ENCODE assay signal across 8 cellular contexts in genomic region chr4:102868153-102868781, GRCh38. TPM values are rescaled to one million over a fixed set of nuclear protein-coding genes. Genes with fewer than 3 reads are reported as not detected.
DNase-seq lines count a peak whose midpoint lies in the region; ATAC-seq, FAIRE-seq and TF ChIP-seq lines count a peak whose summit lies in the region.

No MANE protein-coding gene starts in this region.

- TF ChIP-seq EP300 in A549 (IDR thresholded peaks at IDR 0.05) = no peak
- TF ChIP-seq EP300 in esophagus muscularis mucosa (IDR thresholded peaks at IDR 0.05) = no peak

- H3K27me3 ChIP-seq in HAP-1 (ENCODE audit: low read depth) (no peaks in the 10 kb centered on the region), esophagus muscularis mucosa (no peaks in the 10 kb centered on the region), pancreas (no peaks in the 10 kb centered on the region)

- peaks cover 12% of the 10 kb centered on the region for H3K36me3 Mint-ChIP-seq in WTC11

- TF ChIP-seq CTCF in A549 (IDR thresholded peaks at IDR 0.05) (no peak), WTC11 (IDR thresholded peaks at IDR 0.05) (no peak), esophagus muscularis mucosa (IDR thresholded peaks at IDR 0.05) (peak in 1 of 3 experiments; percentile 2), pancreas (IDR thresholded peaks at IDR 0.05) (no peak)

- POLR2A ChIA-PET in A549 (lab: Yijun Ruan, JAX) = interaction anchor here (1.2 to 2.8 kb wide), 6 partner anchors 9 to 248 kb away, joined by 5 to 78 read pairs (median 10); partner anchors contain the start of genes SLC9B2 and UBE2D3
- POLR2A ChIA-PET in WTC11 (lab: Charles Lee) = interaction anchor here (0.6 to 2.9 kb wide), 5 partner anchors 26 to 137 kb away, joined by 3 to 113 read pairs (median 6); partner anchors contain the start of genes MANBA and UBE2D3

- peak overlapping the region; percentile 89 for H3K4me3 ChIP-seq in A549
- peak overlapping the region; percentile 51 for H3K4me3 ChIP-seq in HAP-1
- H3K4me3 ChIP-seq in esophagus muscularis mucosa = peak overlapping the region; percentile 68 to 79 (median 73)
- peak overlapping the region; percentile 53 to 74 (median 58) for H3K4me3 ChIP-seq in pancreas

- intact Hi-C loops in esophagus muscularis mucosa (cut with DNase I) (loop anchor here (1.0 to 2.0 kb wide), 2 partner anchors 40 to 151 kb away; partner anchors contain the start of gene SLC9B1), pancreas (cut with DNase I) (no loop called here)

- no peak for TF ChIP-seq RAD21 in A549 (conservative IDR thresholded peaks at IDR 0.05 in 1 of 2, IDR thresholded peaks at IDR 0.05 in 1 of 2)

- TF ChIP-seq POLR2A in A549 (IDR thresholded peaks at IDR 0.05; ENCODE audit: low read length) = no peak
- TF ChIP-seq POLR2A in esophagus muscularis mucosa (IDR thresholded peaks at IDR 0.05; ENCODE audit: low read depth) = no peak

- CTCF ChIA-PET in A549 (lab: Yijun Ruan, JAX) = interaction anchor here (0.9 to 1.7 kb wide), 5 partner anchors 12 to 248 kb away, joined by 3 to 6 read pairs (median 4); no protein-coding TSS in a partner anchor
- CTCF ChIA-PET in WTC11 (lab: Charles Lee) = interaction anchor here (1.2 kb wide), 3 partner anchors 40 to 232 kb away, joined by 3 to 7 read pairs (median 4); partner anchors contain the start of genes BDH2 and UBE2D3

- H3K4me2 ChIP-seq in A549 = peak overlapping the region; percentile 91

- peak overlapping the region; percentile 98 for H3K27ac Mint-ChIP-seq in WTC11

- H3K9me3 ChIP-seq in A549 (no peaks in the 10 kb centered on the region), HAP-1 (no peaks in the 10 kb centered on the region), esophagus muscularis mucosa (no peaks in the 10 kb centered on the region), pancreas (no peaks in the 10 kb centered on the region)

- H3K36me3 ChIP-seq in HAP-1 (replicated peaks) = no peaks in the 10 kb centered on the region; the same call in 1 of the 2 replicates
- no peaks in the 10 kb centered on the region for H3K36me3 ChIP-seq in esophagus muscularis mucosa
- H3K36me3 ChIP-seq in pancreas = no peaks in the 10 kb centered on the region

- ATAC-seq in A549 (peak; percentile 70 to 79), WTC11 (peak; percentile 41), pancreas (peak; percentile 35 to 68 (median 54)), HG03354 (IDR thresholded peaks at IDR 0.05; ENCODE audit: poor library complexity, severe bottlenecking, unreplicated experiment) (no peak)

- in situ Hi-C loops in HAP-1 (cut with MboI; ENCODE audit: low sequenced_read_pairs) = no loop called here

- peak overlapping the region; percentile 81 for H3K4me3 Mint-ChIP-seq in WTC11

- no peaks in the 10 kb centered on the region for H3K27me3 Mint-ChIP-seq in WTC11 (ENCODE audit: low read depth)

- WGBS in A549 (ENCODE audit: missing lambda C conversion rate) = 3% methylated on average over 17 of the region's 23 CpGs
- WGBS in esophagus muscularis mucosa = 18% methylated on average over 23 of the region's 23 CpGs
- WGBS in pancreas, 2 donors = 5 to 8% methylated on average over 23 of the region's 23 CpGs

- DNase-seq in A549 (ENCODE audit: low read depth in 1 of 2, low spot score in 1 of 2) (peak in 1 of 2 experiments; percentile 9), HAP-1 (ENCODE audit: low spot score in 2 of 2) (peak; percentile 39 to 82), WTC11 (ENCODE audit: low spot score) (peak; percentile 19), esophagus muscularis mucosa (ENCODE audit: extremely low spot score) (no peak), pancreas (peak in 1 of 6 donors; percentile 21), DMS 273 treated with DMSO at 0.1 percent for 48 hours (lab: John Stamatoyannopoulos, UW) (no peak), NCI-H226 (no peak)

- no peak for FAIRE-seq in A549 (lab: Jason Lieb, UNC)
- FAIRE-seq in pancreas (lab: Jason Lieb, UNC) = no peak

- peaks cover 48% of the 10 kb centered on the region for H3K4me1 Mint-ChIP-seq in WTC11

- peak overlapping the region; percentile 92 to 95 for H3K27ac ChIP-seq in A549
- peak overlapping the region; percentile 95 to 97 (median 96) for H3K27ac ChIP-seq in esophagus muscularis mucosa (replicated peaks in 1 of 4)
- peak overlapping the region; percentile 86 to 98 (median 94) for H3K27ac ChIP-seq in pancreas

- H3K4me1 ChIP-seq in A549 (peaks cover 24% of the 10 kb centered on the region), HAP-1 (peaks cover 22% of the 10 kb centered on the region), esophagus muscularis mucosa (peaks cover 21 to 26% (median 23%) of the 10 kb centered on the region in 4 donors), pancreas (peaks cover 0 to 16% (median 14%) of the 10 kb centered on the region in 3 donors)

- H3K9me3 Mint-ChIP-seq in WTC11 = no peaks in the 10 kb centered on the region

TF ChIP-seq in A549, 52 proteins besides CTCF, POLR2A, EP300 and RAD21:
- no peak for TF ChIP-seq HDAC2 (IDR thresholded peaks at IDR 0.05)
- TF ChIP-seq HEYL (CRISPR knock-in tag; IDR thresholded peaks at IDR 0.05) = no peak
- peak; percentile 19; the same call in 1 of the 2 replicates for TF ChIP-seq PHF8 (IDR thresholded peaks at IDR 0.05; ENCODE audit: borderline replicate concordance, low read depth)
- TF ChIP-seq PBX3 (IDR thresholded peaks at IDR 0.05) = no peak

TF ChIP-seq in WTC11, 78 proteins besides CTCF, POLR2A, EP300 and RAD21 (continues in another document):
- TF ChIP-seq ZNF425 (CRISPR knock-in tag; conservative IDR thresholded peaks at IDR 0.05) = no peak
- no peak for TF ChIP-seq ZMAT4 (CRISPR knock-in tag; IDR thresholded peaks at IDR 0.05)
- TF ChIP-seq PRDM15 (CRISPR knock-in tag; IDR thresholded peaks at IDR 0.05) = no peak
- TF ChIP-seq RELA (CRISPR knock-in tag; IDR thresholded peaks at IDR 0.05; ENCODE audit: borderline replicate concordance) = no peak

RNA-seq across cellular contexts. Expression of gene CISD2, which starts 0.5 kb away (rescaled TPM):
- polyA plus RNA-seq in A549 (2011; rRNA removed) (59.1 and 84.1 TPM in 2 replicates), A549 (2017; fragmentation: RNase III; extraction: RNeasy Plus Mini Kit Qiagen cat#74134 plus additional on column Dnase treatment) (44.9 to 49.9 TPM (median 48.6 TPM) in 3 replicates), pancreas (10 to 100 TPM; 10.8 to 23.1 TPM)
- 34.2 and 36.0 TPM in 2 replicates for polyA plus RNA-seq in A549 (2012; cell fraction: cytosol; rRNA removed)
- polyA plus RNA-seq in A549 (2012; cell fraction: nucleus; rRNA removed) = 6.9 and 7.7 TPM in 2 replicates
- polyA minus RNA-seq in A549 (2011; rRNA and poly(A)+ RNA removed) = 23.3 and 27.3 TPM in 2 replicates
- total RNA-seq in WTC11 (2021) (30.0 to 36.6 TPM (median 36.2 TPM) in 3 replicates), esophagus muscularis mucosa (10 to 100 TPM in 2 of 4 donors, 1 to 10 TPM in 2; 6.6 to 13.3 (median 10.3) TPM), pancreas (10 to 100 TPM; 10.2 to 21.1 (median 14.4) TPM)

RNA-seq across cellular contexts. Expression of gene UBE2D3, which starts 40.9 kb away (rescaled TPM):
- 254 and 338 TPM in 2 replicates for polyA plus RNA-seq in A549 (2011; rRNA removed)
- 194 and 198 TPM in 2 replicates for polyA plus RNA-seq in A549 (2012; cell fraction: cytosol; rRNA removed)
- 122 and 144 TPM in 2 replicates for polyA plus RNA-seq in A549 (2012; cell fraction: nucleus; rRNA removed)
- polyA plus RNA-seq in A549 (2017; fragmentation: RNase III; extraction: RNeasy Plus Mini Kit Qiagen cat#74134 plus additional on column Dnase treatment) = 181 to 198 TPM (median 186 TPM) in 3 replicates
- polyA minus RNA-seq in A549 (2011; rRNA and poly(A)+ RNA removed) = 148 and 152 TPM in 2 replicates
- 326 to 351 TPM (median 334 TPM) in 3 replicates for total RNA-seq in WTC11 (2021)
- total RNA-seq in esophagus muscularis mucosa = 100 to 1,000 TPM; 332 to 438 (median 394) TPM
- 100 to 1,000 TPM in 5 of 6 donors, 10 to 100 TPM in 1; 90.6 to 141 (median 130) TPM for total RNA-seq in pancreas
- 100 to 1,000 TPM in 1 of 2 donors, 10 to 100 TPM in 1; 98.2 to 137 TPM for polyA plus RNA-seq in pancreas

Comparison
In these comparisons a context has a peak if more than half of its experiments do, and no peak if none do; other contexts are left out.
1. DNase-seq: peak in HAP-1 (2 of 2) and WTC11 (single experiment); none in esophagus muscularis mucosa (single experiment), DMS 273 treated with DMSO at 0.1 percent for 48 hours (single experiment) and NCI-H226 (single experiment).
2. Peak in every context shown above with its lines, with median percentiles within 50 percentile points of each other: H3K27ac ChIP-seq and H3K4me3 ChIP-seq.